In genomic region chr13:107373551-107373950, GRCh38 we compare ENCODE assay signal across 8 cellular contexts.
DNase-seq lines count a peak whose midpoint lies in the region; ATAC-seq and TF ChIP-seq lines count a peak whose summit lies in the region.

No MANE protein-coding gene starts in this region.

- peak; percentile 54 for DNase-seq in Daoy (ENCODE audit: low read depth)
- DNase-seq in NCI-H2081 treated with DMSO at 0.1 percent for 48 hours (lab: John Stamatoyannopoulos, UW) = peak; percentile 45
- peak; percentile 1 to 47 for DNase-seq in T47D (ENCODE audit: low read depth in 1 of 2, low spot score in 1 of 2)
- DNase-seq in nephron progenitor cell = no peak
- DNase-seq in activated gamma-delta T cell treated with Interleukin-2 at 50 U/mL for 16 hours = no peak
- DNase-seq in colonic mucosa = no peak

- H3K4me1 ChIP-seq in colonic mucosa = no peaks in the 10 kb centered on the region

- intact Hi-C loops in colonic mucosa (cut with DNase I) = no loop called here

- H3K4me3 ChIP-seq in colonic mucosa = no peak overlapping the region

- no peak overlapping the region for H3K9ac ChIP-seq in colonic mucosa (ENCODE audit: low read depth in 2 of 2, low read length in 2 of 2)

- H3K27ac Mint-ChIP-seq in nephron progenitor cell = no peak overlapping the region

- H3K27ac ChIP-seq in colonic mucosa = no peak overlapping the region

- TF ChIP-seq CTCF in nephron progenitor cell (IDR thresholded peaks at IDR 0.05) (peak; percentile 56), colonic mucosa (IDR thresholded peaks at IDR 0.05) (no peak)

- no peaks in the 10 kb centered on the region for H3K9me3 Mint-ChIP-seq in nephron progenitor cell

- no peaks in the 10 kb centered on the region for H3K36me3 Mint-ChIP-seq in nephron progenitor cell (ENCODE audit: low read depth)

- no peaks in the 10 kb centered on the region for H3K27me3 Mint-ChIP-seq in nephron progenitor cell (ENCODE audit: low read depth, poor library complexity)

- H3K4me3 Mint-ChIP-seq in nephron progenitor cell = no peak overlapping the region

- no peaks in the 10 kb centered on the region for H3K9me3 ChIP-seq in colonic mucosa

- H3K4me1 Mint-ChIP-seq in nephron progenitor cell = no peaks in the 10 kb centered on the region

- H3K36me3 ChIP-seq in colonic mucosa = no peaks in the 10 kb centered on the region

- ATAC-seq in HG02973 (IDR thresholded peaks at IDR 0.05; ENCODE audit: unreplicated experiment) (no peak), HG03097 (IDR thresholded peaks at IDR 0.05; ENCODE audit: low FRiP score, unreplicated experiment) (no peak)

- in situ Hi-C loops in T47D (cut with HindIII; ENCODE audit: low pct_unique_long_range_greater_than_20kb, low sequenced_read_pairs) = no loop called here

- no peaks in the 10 kb centered on the region for H3K27me3 ChIP-seq in colonic mucosa

Comparison
In these comparisons a context has a peak if more than half of its experiments do, and no peak if none do; other contexts are left out.
1. DNase-seq: peak in Daoy (single experiment), NCI-H2081 treated with DMSO at 0.1 percent for 48 hours (single experiment) and T47D (2 of 2); none in nephron progenitor cell (single experiment), activated gamma-delta T cell treated with Interleukin-2 at 50 U/mL for 16 hours (single experiment) and colonic mucosa (single experiment).